25 cellular contexts compared by ENCODE assay signal in genomic region chr4:8522160-8523120, GRCh38. TPM values are rescaled to one million over a fixed set of nuclear protein-coding genes. Genes with fewer than 3 reads are reported as not detected.
DNase-seq lines count a peak whose midpoint lies in the region; ATAC-seq, FAIRE-seq and TF ChIP-seq lines count a peak whose summit lies in the region.
"Had no signal": no experiment of that assay in that cellular context is flagged by ENCODE, and none has a peak within 500 bp of the region (broad histone marks: within the 10 kb centered on the region; RNA-seq: fewer than 3 reads in every experiment).

No MANE protein-coding gene starts in this region.

- peaks cover 29% of the 10 kb centered on the region for H3K4me1 Mint-ChIP-seq in chondrocyte (ENCODE audit: low read depth)
- H3K4me1 Mint-ChIP-seq: CD4-positive, CD25-positive, alpha-beta regulatory T cell; CD8-positive, alpha-beta memory T cell had no signal

- peak overlapping the region in 1 of 2 experiments; percentile 23 for H2BK12ac ChIP-seq in mesenchymal stem cell (ENCODE audit: low read length in 2 of 2)

- no peak overlapping the region for H3K27ac Mint-ChIP-seq in chondrocyte (ENCODE audit: unreplicated experiment)
- H3K27ac Mint-ChIP-seq: CD4-positive, CD25-positive, alpha-beta regulatory T cell; HFFc6 had no signal

- H3K36me3 ChIP-seq in RWPE2 (ENCODE audit: low read depth) (no peaks in the 10 kb centered on the region), mesenchymal stem cell (ENCODE audit: control insufficient read depth in 1 of 2, insufficient read depth in 2 of 2, low read depth in 1 of 2, low read length in 2 of 2) (no peaks in the 10 kb centered on the region), esophagus squamous epithelium (no peaks in the 10 kb centered on the region)
- H3K36me3 ChIP-seq: BE2C had no signal

- no peak overlapping the region for H4K91ac ChIP-seq in mesenchymal stem cell (ENCODE audit: low read length)

- H2BK120ac ChIP-seq in mesenchymal stem cell (ENCODE audit: low read depth, low read length), result no peak overlapping the region

- H3K4ac ChIP-seq in mesenchymal stem cell (ENCODE audit: low read depth in 1 of 2, low read length in 2 of 2), result no peak overlapping the region

- H3K4me1 ChIP-seq in RWPE2 (ENCODE audit: insufficient read depth, poor library complexity, severe bottlenecking), result no peaks in the 10 kb centered on the region
- peaks cover 20% of the 10 kb centered on the region for H3K4me1 ChIP-seq in mesenchymal stem cell (ENCODE audit: control insufficient read depth, insufficient read depth, low read depth, low read length)
- no peaks in the 10 kb centered on the region for H3K4me1 ChIP-seq in esophagus squamous epithelium
- H3K4me1 ChIP-seq: BE2C had no signal

- H3K27me3 ChIP-seq in RWPE2 (ENCODE audit: insufficient read depth, poor library complexity, severe bottlenecking), result no peaks in the 10 kb centered on the region
- H3K27me3 ChIP-seq in mesenchymal stem cell (ENCODE audit: control insufficient read depth in 1 of 2, insufficient read depth in 1 of 2, low read length in 2 of 2), result peaks cover 0 to 2% of the 10 kb centered on the region in 2 experiments
- no peaks in the 10 kb centered on the region for H3K27me3 ChIP-seq in esophagus squamous epithelium
- H3K27me3 ChIP-seq: BE2C had no signal

- peak overlapping the region; percentile 46 for H2AK5ac ChIP-seq in mesenchymal stem cell (ENCODE audit: low read length, severe bottlenecking)

- H3K4me3 ChIP-seq in RWPE2 (ENCODE audit: severe bottlenecking) (no peak overlapping the region), mesenchymal stem cell (ENCODE audit: insufficient read depth in 1 of 2, low read depth in 1 of 2, low read length in 2 of 2) (no peak overlapping the region), esophagus squamous epithelium (no peak overlapping the region)
- H3K4me3 ChIP-seq: GM23248 had no signal

- H3K27ac ChIP-seq in RWPE2 (ENCODE audit: poor library complexity, severe bottlenecking) (no peak overlapping the region), mesenchymal stem cell (ENCODE audit: low read length, poor library complexity, severe bottlenecking) (no peak overlapping the region), esophagus squamous epithelium (no peak overlapping the region)
- H3K27ac ChIP-seq: GM23248 had no signal

- intact Hi-C loops in esophagus squamous epithelium (cut with DNase I), result no loop called here

- ATAC-seq in RWPE2 (ENCODE audit: low read depth), result no peak
- ATAC-seq: HCT116, HepG2 had no signal

- no peak overlapping the region for H3K18ac ChIP-seq in mesenchymal stem cell (ENCODE audit: low read depth in 1 of 2, low read length in 2 of 2)

- H3K14ac ChIP-seq in mesenchymal stem cell (ENCODE audit: low read length in 2 of 2), result no peak overlapping the region

- H3K79me1 ChIP-seq in mesenchymal stem cell (replicated peaks; ENCODE audit: low read length, poor library complexity, severe bottlenecking), result no peaks in the 10 kb centered on the region

- H2BK15ac ChIP-seq in mesenchymal stem cell (ENCODE audit: low read depth, poor library complexity, severe bottlenecking), result no peak overlapping the region

- no peak overlapping the region for H2AFZ ChIP-seq in mesenchymal stem cell (ENCODE audit: low read depth, low read length)
- H2AFZ ChIP-seq: GM23248 had no signal

- no peak overlapping the region for H3K4me2 ChIP-seq in mesenchymal stem cell (ENCODE audit: low read length, poor library complexity, severe bottlenecking)

- H4K8ac ChIP-seq in mesenchymal stem cell (ENCODE audit: low read length), result no peak overlapping the region

- H2BK5ac ChIP-seq in mesenchymal stem cell (ENCODE audit: low read depth, low read length, poor library complexity, severe bottlenecking), result no peak overlapping the region

- H3K9me3 ChIP-seq in RWPE2 (ENCODE audit: severe bottlenecking) (peaks cover 6% of the 10 kb centered on the region), mesenchymal stem cell (ENCODE audit: control insufficient read depth, low read length) (peaks cover 26% of the 10 kb centered on the region), esophagus squamous epithelium (peaks cover 0 to 12% (median 3%) of the 10 kb centered on the region in 3 donors)
- H3K9me3 ChIP-seq: BE2C had no signal

- TF ChIP-seq CTCF in RWPE2 (IDR thresholded peaks at IDR 0.05; ENCODE audit: poor library complexity, severe bottlenecking) (no peak), chondrocyte (IDR thresholded peaks at IDR 0.05) (no peak), esophagus squamous epithelium (IDR thresholded peaks at IDR 0.05) (no peak)

- DNase-seq in RWPE2 (ENCODE audit: low spot score), result peak; percentile 38
- DNase-seq in chondrocyte (ENCODE audit: low spot score), result peak; percentile 64
- no peak for DNase-seq in mesenchymal stem cell
- no peak for DNase-seq in NCI-H748 treated with DMSO at 0.1 percent for 48 hours (lab: John Stamatoyannopoulos, UW)
- DNase-seq in esophagus squamous epithelium (lab: John Stamatoyannopoulos, UW), result no peak
- DNase-seq in urothelium cell line (ENCODE audit: low spot score), result no peak
- no peak for DNase-seq in NCI-H748 (lab: John Stamatoyannopoulos, UW; ENCODE audit: unreplicated experiment)
- DNase-seq: ACHN; BE2C; C1 segment of cervical spinal cord; CD4-positive, CD25-positive, alpha-beta regulatory T cell; CD8-positive, alpha-beta memory T cell; COR-L47; DMS 273 treated with DMSO at 0.1 percent for 48 hours; DMS53; DND-41; EL; GM23248; H7; HFFc6 had no signal

- H3K9me3 Mint-ChIP-seq in chondrocyte (ENCODE audit: low read depth), result peaks cover 11% of the 10 kb centered on the region

- no peaks in the 10 kb centered on the region for H3K27me3 Mint-ChIP-seq in chondrocyte (ENCODE audit: low read depth)
- H3K27me3 Mint-ChIP-seq: CD4-positive, CD25-positive, alpha-beta regulatory T cell had no signal

- H3K9ac ChIP-seq in mesenchymal stem cell (ENCODE audit: low read length), result no peak overlapping the region
- H3K9ac ChIP-seq: GM23248 had no signal

- H3K4me3 Mint-ChIP-seq in chondrocyte (ENCODE audit: unreplicated experiment), result no peak overlapping the region
- H3K4me3 Mint-ChIP-seq: CD4-positive, CD25-positive, alpha-beta regulatory T cell; CD8-positive, alpha-beta memory T cell; HFFc6 had no signal

- no peaks in the 10 kb centered on the region for H3K36me3 Mint-ChIP-seq in chondrocyte (ENCODE audit: low read depth)
- H3K36me3 Mint-ChIP-seq: CD4-positive, CD25-positive, alpha-beta regulatory T cell; CD8-positive, alpha-beta memory T cell had no signal

- WGBS in mesenchymal stem cell, result 86% methylated on average over 23 of the region's 24 CpGs
- 76 to 89% methylated on average over 15 to 17 of the region's 24 CpGs for WGBS in esophagus squamous epithelium, 2 donors

- TF ChIP-seq POLR2A in esophagus squamous epithelium (IDR thresholded peaks at IDR 0.05), result no peak

- FAIRE-seq in urothelium cell line (lab: Jason Lieb, UNC), result no peak
- FAIRE-seq: A204.1, GM12891, HepG2 had no signal

- H3K23ac ChIP-seq in mesenchymal stem cell (ENCODE audit: low read length in 2 of 2), result no peak overlapping the region

RNA-seq across cellular contexts. Expression of gene GPR78, which starts 57.8 kb away (rescaled TPM):
- total RNA-seq in chondrocyte, result 0.15 to 1.2 TPM (median 0.44 TPM) in 3 replicates
- 0.04 TPM for polyA plus RNA-seq in mesenchymal stem cell (2013, experiment 1 of 2)
- polyA plus RNA-seq in mesenchymal stem cell (2013, experiment 2 of 2), result 0.12 TPM
- 1 to 10 TPM; 2.5 to 8.3 (median 3.1) TPM for total RNA-seq in esophagus squamous epithelium
- total RNA-seq: CD4-positive, CD25-positive, alpha-beta regulatory T cell; CD8-positive, alpha-beta memory T cell; G401; GM23248 had no signal
- polyA plus RNA-seq: CD4-positive, CD25-positive, alpha-beta regulatory T cell; CD8-positive, alpha-beta memory T cell had no signal

Comparison
In these comparisons a context has a peak if more than half of its experiments do, and no peak if none do; other contexts are left out.
1. DNase-seq: peak in RWPE2 (single experiment) and chondrocyte (single experiment); none in mesenchymal stem cell (single experiment), NCI-H748 treated with DMSO at 0.1 percent for 48 hours (single experiment), esophagus squamous epithelium (single experiment), urothelium cell line (single experiment) and NCI-H748 (single experiment).